Comparison of ENCODE assay signal across 17 cellular contexts in the genomic region with DNA sequence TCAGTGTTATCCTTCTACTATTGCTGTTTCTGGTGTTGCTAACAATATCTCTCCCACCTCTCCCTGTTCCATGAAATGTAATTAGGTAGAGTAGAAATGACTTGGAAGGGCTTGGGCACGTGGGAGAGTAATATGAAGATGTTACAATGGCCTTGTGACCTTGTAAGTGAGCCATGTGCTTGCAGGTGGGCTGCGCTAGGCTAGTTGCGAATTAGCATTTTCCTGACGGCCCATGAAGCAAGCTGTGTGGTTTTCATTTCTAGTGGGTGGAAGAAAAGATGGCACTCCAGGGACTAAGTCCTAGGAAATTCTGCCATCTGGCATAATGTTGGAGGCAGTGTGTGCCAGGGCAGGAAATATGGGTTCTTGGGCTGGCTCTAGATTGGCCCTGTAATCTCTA. TPM values are rescaled to one million over a fixed set of nuclear protein-coding genes. Genes with fewer than 3 reads are reported as not detected.
"Had no signal": no experiment of that assay in that cellular context is flagged by ENCODE, and none has a peak within 500 bp of the region (broad histone marks: within the 10 kb centered on the region; RNA-seq: fewer than 3 reads in every experiment).

No MANE protein-coding gene starts in this region.

- H3K36me3 ChIP-seq: ascending aorta, colonic mucosa, esophagus squamous epithelium, sigmoid colon, thyroid gland, upper lobe of left lung, vagina had no signal

- H3K9me3 ChIP-seq: ascending aorta, colonic mucosa, esophagus squamous epithelium, psoas muscle, sigmoid colon, thyroid gland, upper lobe of left lung, vagina had no signal

- H3K4me3 ChIP-seq: ascending aorta, colonic mucosa, esophagus squamous epithelium, psoas muscle, sigmoid colon, thyroid gland, upper lobe of left lung, vagina had no signal

- H3K27me3 ChIP-seq: ascending aorta, colonic mucosa, esophagus squamous epithelium, sigmoid colon, thyroid gland, upper lobe of left lung, vagina had no signal

- DNase-seq: activated gamma-delta T cell; activated naive CD8-positive, alpha-beta T cell treated with anti-CD3 and anti-CD28 coated beads, Interleukin-2, amount 10 ng/mL, durations not matched to agents 7 days and 5 days; esophagus squamous epithelium; foreskin melanocyte; left ventricle myocardium superior; occipital lobe; psoas muscle; sigmoid colon had no signal

- H3K27ac ChIP-seq: ascending aorta, colonic mucosa, epithelial cell of prostate, parathyroid adenoma, psoas muscle, thyroid gland, upper lobe of left lung, vagina, VCaP had no signal

- H3K9ac ChIP-seq: parathyroid adenoma had no signal

- H3K4me1 ChIP-seq: ascending aorta, colonic mucosa, parathyroid adenoma, thyroid gland, upper lobe of left lung, vagina had no signal

RNA-seq across cellular contexts. Expression of a gene that starts 8.8 kb away (rescaled TPM):
- total RNA-seq: ascending aorta had no signal
- polyA plus RNA-seq: naive thymus-derived CD4-positive, alpha-beta T cell had no signal
